ENCODE assay signal across 1 cellular context in the genomic region with DNA sequence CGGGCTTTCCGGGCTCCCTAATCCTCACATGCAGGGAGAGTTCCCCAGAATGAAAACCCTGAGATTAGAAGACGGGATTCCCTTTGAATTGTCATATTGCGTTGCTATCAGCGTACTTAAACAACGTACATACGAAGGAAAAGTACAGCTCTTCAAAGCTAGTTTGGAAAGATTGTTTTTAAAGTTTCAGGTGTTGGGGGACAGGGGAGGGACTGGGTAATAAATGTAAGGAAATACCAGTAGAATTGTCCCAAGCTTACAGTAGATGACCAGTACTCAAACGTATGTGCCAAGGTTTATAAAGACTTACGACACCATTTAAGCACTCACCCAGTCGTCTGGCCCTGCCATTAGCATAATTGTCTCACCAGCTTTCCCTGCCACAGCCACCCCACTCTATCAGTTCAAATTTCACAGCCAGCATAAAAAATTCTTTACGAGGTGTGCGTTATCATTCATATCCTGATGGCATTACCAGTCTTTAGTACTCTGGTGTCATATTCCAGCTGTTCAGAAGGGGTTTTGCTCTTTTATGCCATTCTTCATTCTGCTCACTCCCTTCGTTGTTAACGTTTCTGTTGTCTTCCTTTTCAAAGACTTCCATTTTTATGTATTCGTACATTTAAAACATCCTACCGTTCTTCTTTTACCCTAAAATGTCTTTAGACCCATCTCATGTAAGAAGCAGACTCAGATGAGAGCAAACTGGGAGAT.
TF ChIP-seq lines count a peak whose summit lies in the region.

No MANE protein-coding gene starts in this region.

TF ChIP-seq in HEK293, 187 proteins besides CTCF, POLR2A, EP300 and RAD21 (continued from another document and continues in another):
- TF ChIP-seq ZNF398 (tag by site-specific recombination; IDR thresholded peaks at IDR 0.05) (no peak; the same call in 1 of the 2 replicates), ZBTB48 (tag by site-specific recombination; IDR thresholded peaks at IDR 0.05) (0 out of 2 replicates have a peak, but pooled peaks have one; percentile 13), ZNF335 (tag by site-specific recombination; conservative IDR thresholded peaks at IDR 0.05) (peak; percentile 42), ZNF214 (tag by site-specific recombination; IDR thresholded peaks at IDR 0.05; ENCODE audit: borderline replicate concordance) (no peak), ZNF777 (tag by site-specific recombination; IDR thresholded peaks at IDR 0.05; ENCODE audit: borderline replicate concordance) (no peak), ZNF558 (tag by site-specific recombination; IDR thresholded peaks at IDR 0.05) (no peak), ZNF311 (tag by site-specific recombination; IDR thresholded peaks at IDR 0.05; ENCODE audit: borderline replicate concordance) (no peak), ZNF658 (tag by site-specific recombination; IDR thresholded peaks at IDR 0.05) (no peak), PATZ1 (tag by site-specific recombination; IDR thresholded peaks at IDR 0.05) (peak; percentile 70), ZNF121 (tag by site-specific recombination; IDR thresholded peaks at IDR 0.05) (no peak), OVOL3 (tag by site-specific recombination; IDR thresholded peaks at IDR 0.05) (peak; percentile 84), ZNF571 (tag by site-specific recombination; IDR thresholded peaks at IDR 0.05) (no peak), ZSCAN23 (tag by site-specific recombination; IDR thresholded peaks at IDR 0.05) (no peak), GLIS2 (tag by site-specific recombination; IDR thresholded peaks at IDR 0.05) (no peak), OSR2 (tag by site-specific recombination; IDR thresholded peaks at IDR 0.05) (peak; percentile 63; the same call in 1 of the 2 replicates), HOXC10 (CRISPR knock-in tag; IDR thresholded peaks at IDR 0.05) (no peak), ZBTB49 (tag by site-specific recombination; IDR thresholded peaks at IDR 0.05; ENCODE audit: low read depth) (no peak), SCRT1 (tag by site-specific recombination; IDR thresholded peaks at IDR 0.05; ENCODE audit: borderline replicate concordance) (no peak), KLF17 (tag by site-specific recombination; IDR thresholded peaks at IDR 0.05) (no peak; the same call in 1 of the 2 replicates), ZNF248 (tag by site-specific recombination; IDR thresholded peaks at IDR 0.05) (no peak), EGR2 (tag by site-specific recombination; IDR thresholded peaks at IDR 0.05; ENCODE audit: low read depth) (0 out of 2 replicates have a peak, but pooled peaks have one; percentile 7), ZNF266 (tag by site-specific recombination; IDR thresholded peaks at IDR 0.05; ENCODE audit: low read depth) (no peak), ZSCAN5A (tag by site-specific recombination; IDR thresholded peaks at IDR 0.05) (no peak), GLIS1 (tag by site-specific recombination; IDR thresholded peaks at IDR 0.05) (no peak), ZNF133 (tag by site-specific recombination; IDR thresholded peaks at IDR 0.05) (no peak), SALL2 (tag by site-specific recombination; IDR thresholded peaks at IDR 0.05; ENCODE audit: borderline replicate concordance) (no peak), ZFP37 (tag by site-specific recombination; IDR thresholded peaks at IDR 0.05) (no peak), AEBP2 (tag by site-specific recombination; IDR thresholded peaks at IDR 0.05; ENCODE audit: borderline replicate concordance) (no peak), ZBTB11 (tag by site-specific recombination; conservative IDR thresholded peaks at IDR 0.05; ENCODE audit: low read depth) (no peak), YY2 (tag by site-specific recombination; IDR thresholded peaks at IDR 0.05) (no peak), ZNF610 (tag by site-specific recombination; IDR thresholded peaks at IDR 0.05; ENCODE audit: borderline replicate concordance) (peak; percentile 74; the same call in 1 of the 2 replicates), MYNN (tag by site-specific recombination; IDR thresholded peaks at IDR 0.05; ENCODE audit: borderline replicate concordance) (no peak), ZBTB20 (tag by site-specific recombination; IDR thresholded peaks at IDR 0.05) (peak; percentile 95), ZNF596 (tag by site-specific recombination; IDR thresholded peaks at IDR 0.05) (no peak)
- TF ChIP-seq, protein P1, sequence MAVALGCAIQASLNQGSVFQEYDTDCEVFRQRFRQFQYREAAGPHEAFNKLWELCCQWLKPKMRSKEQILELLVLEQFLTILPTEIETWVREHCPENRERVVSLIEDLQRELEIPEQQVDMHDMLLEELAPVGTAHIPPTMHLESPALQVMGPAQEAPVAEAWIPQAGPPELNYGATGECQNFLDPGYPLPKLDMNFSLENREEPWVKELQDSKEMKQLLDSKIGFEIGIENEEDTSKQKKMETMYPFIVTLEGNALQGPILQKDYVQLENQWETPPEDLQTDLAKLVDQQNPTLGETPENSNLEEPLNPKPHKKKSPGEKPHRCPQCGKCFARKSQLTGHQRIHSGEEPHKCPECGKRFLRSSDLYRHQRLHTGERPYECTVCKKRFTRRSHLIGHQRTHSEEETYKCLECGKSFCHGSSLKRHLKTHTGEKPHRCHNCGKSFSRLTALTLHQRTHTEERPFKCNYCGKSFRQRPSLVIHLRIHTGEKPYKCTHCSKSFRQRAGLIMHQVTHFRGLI (tag by site-specific recombination; IDR thresholded peaks at IDR 0.05): no peak
- TF ChIP-seq, protein P2, sequence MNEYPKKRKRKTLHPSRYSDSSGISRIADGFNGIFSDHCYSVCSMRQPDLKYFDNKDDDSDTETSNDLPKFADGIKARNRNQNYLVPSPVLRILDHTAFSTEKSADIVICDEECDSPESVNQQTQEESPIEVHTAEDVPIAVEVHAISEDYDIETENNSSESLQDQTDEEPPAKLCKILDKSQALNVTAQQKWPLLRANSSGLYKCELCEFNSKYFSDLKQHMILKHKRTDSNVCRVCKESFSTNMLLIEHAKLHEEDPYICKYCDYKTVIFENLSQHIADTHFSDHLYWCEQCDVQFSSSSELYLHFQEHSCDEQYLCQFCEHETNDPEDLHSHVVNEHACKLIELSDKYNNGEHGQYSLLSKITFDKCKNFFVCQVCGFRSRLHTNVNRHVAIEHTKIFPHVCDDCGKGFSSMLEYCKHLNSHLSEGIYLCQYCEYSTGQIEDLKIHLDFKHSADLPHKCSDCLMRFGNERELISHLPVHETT (tag by site-specific recombination; IDR thresholded peaks at IDR 0.05): 0 out of 2 replicates have a peak, but pooled peaks have one; percentile 40
- TF ChIP-seq, protein P3, sequence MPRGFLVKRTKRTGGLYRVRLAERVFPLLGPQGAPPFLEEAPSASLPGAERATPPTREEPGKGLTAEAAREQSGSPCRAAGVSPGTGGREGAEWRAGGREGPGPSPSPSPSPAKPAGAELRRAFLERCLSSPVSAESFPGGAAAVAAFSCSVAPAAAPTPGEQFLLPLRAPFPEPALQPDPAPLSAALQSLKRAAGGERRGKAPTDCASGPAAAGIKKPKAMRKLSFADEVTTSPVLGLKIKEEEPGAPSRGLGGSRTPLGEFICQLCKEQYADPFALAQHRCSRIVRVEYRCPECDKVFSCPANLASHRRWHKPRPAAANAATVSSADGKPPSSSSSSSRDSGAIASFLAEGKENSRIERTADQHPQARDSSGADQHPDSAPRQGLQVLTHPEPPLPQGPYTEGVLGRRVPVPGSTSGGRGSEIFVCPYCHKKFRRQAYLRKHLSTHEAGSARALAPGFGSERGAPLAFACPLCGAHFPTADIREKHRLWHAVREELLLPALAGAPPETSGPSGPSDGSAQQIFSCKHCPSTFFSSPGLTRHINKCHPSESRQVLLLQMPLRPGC (tag by site-specific recombination; IDR thresholded peaks at IDR 0.05): peak; percentile 41; the same call in 1 of the 2 replicates
